In the genomic region with DNA sequence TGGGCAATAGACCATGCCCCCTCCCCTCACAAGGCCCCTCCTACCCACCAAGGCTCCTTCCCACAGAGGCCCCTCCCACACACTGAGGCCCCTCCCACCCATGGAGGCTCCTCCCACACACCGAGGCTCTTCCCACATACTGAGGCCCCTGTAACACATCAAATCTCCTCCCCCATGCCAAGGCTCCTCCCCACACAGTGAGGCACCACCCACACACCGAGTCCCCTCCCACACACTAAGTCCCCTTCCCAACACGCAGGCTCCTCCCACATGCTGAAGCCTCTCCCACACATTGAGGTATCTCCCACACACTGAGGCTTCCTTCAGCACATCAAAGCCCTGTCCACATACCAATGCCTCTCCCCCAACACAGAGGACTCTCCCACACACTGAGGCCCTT, we compare ENCODE assay signal across 21 cellular contexts.
"Had no signal": no experiment of that assay in that cellular context is flagged by ENCODE, and none has a peak within 500 bp of the region (broad histone marks: within the 10 kb centered on the region; RNA-seq: fewer than 3 reads in every experiment).

No MANE protein-coding gene starts in this region.

- H3K4me1 ChIP-seq: adrenal gland, breast epithelium, gastroesophageal sphincter, left lung had no signal

- H3K4me3 Mint-ChIP-seq: T-helper 1 cell treated with Interleukin-12 subunit alpha and Interleukin-12 subunit beta and Interleukin-4 antibody, amounts not matched to agents 30 μg/mL and 1 μg/mL, for 36 hours had no signal

- H3K36me3 ChIP-seq: adrenal gland, breast epithelium, gastroesophageal sphincter, heart left ventricle, left lung, thyroid gland had no signal

- DNase-seq: activated CD4-positive, CD25-positive, alpha-beta regulatory T cell treated with anti-CD3 and anti-CD28 coated beads, Interleukin-2, amount 50 U/mL, for 72 hours; activated CD8-positive, alpha-beta memory T cell treated with anti-CD3 and anti-CD28 coated beads for 24 hours; activated gamma-delta T cell treated with Interleukin-2 at 50 U/mL for 16 hours; adrenal gland; cerebellar nuclear complex; effector CD4-positive, alpha-beta T cell; heart left ventricle; kidney; left lung; midbrain; occipital lobe; retina; stimulated activated CD4-positive, alpha-beta T cell treated with anti-CD3 and anti-CD28 coated beads, Interleukin-1b, Interleukin-23, amount 100 ng/mL, for 48 hours; stimulated activated naive CD4-positive, alpha-beta T cell treated with Interleukin-2 at 50 U/mL for 16 hours; thyroid gland had no signal

- H3K27me3 ChIP-seq: adrenal gland, breast epithelium, thyroid gland had no signal

- H3K4me3 ChIP-seq: adrenal gland, breast epithelium, gastroesophageal sphincter, heart left ventricle, left lung, thyroid gland had no signal

- H3K9me3 ChIP-seq: adrenal gland, thyroid gland had no signal

- H3K27ac ChIP-seq: adrenal gland, breast epithelium, gastroesophageal sphincter, heart left ventricle, left lung, thyroid gland had no signal

- H3K27ac Mint-ChIP-seq: activated naive CD4-positive, alpha-beta T cell treated with anti-CD3 and anti-CD28 coated beads, Interleukin-2, amount 50 U/mL, for 72 hours; nephron; T-helper 1 cell treated with Interleukin-12 subunit alpha and Interleukin-12 subunit beta and Interleukin-4 antibody, amounts not matched to agents 30 μg/mL and 1 μg/mL, for 36 hours had no signal

- ATAC-seq: gastroesophageal sphincter, heart left ventricle, left lung had no signal

- FAIRE-seq: astrocyte, kidney had no signal
